Comparison of ENCODE assay signal across 11 cellular contexts in the genomic region with DNA sequence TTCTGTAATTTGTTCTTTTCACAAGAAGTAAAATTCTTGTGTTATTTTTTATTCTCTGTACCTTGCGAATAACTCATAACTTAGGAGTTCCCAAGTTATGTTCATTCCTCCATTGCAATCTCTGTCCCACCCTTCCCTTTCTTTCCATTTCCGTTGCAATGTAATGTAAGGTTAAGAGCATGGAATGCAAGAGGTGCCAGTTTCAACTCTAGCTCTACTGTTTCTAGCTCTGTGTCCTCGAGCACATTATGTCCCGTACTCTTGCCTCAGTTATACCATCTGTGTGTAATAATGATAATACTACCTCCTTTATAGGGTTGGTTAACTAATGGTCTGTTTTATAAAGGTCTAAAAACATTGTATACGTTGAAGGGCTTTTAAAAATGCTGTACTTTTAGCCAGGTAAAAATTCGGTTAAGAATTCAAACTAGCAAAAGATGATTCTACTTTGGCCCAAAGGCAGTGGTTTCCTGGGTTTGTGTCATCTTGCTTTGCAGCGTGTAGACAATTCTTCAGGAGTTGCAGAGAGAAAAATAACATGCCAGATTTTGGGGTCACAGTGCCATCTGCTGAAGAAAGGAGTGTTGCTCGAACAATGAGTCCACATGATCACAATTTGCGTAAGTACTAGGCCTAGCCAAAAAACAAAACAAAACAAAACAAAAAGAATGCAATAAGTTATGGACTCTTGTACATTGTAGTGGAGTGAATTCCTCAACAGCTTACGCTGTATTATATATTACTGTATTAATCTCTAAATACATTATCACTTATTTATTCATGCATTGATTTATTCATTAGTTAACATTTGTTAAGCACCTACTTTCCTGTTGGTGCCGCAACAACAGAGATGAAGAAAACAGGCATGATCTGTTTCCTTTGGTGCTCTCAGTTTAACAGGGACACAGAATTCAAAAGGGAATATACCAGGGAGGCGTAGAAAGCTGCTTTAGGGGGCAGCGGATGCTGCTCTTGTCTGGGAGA. TPM values are rescaled to one million over a fixed set of nuclear protein-coding genes. Genes with fewer than 3 reads are reported as not detected.
A peak's percentile ranks its signal among the peaks of the same experiment; 100 is the strongest.
DNase-seq lines count a peak whose midpoint lies in the region; ATAC-seq and TF ChIP-seq lines count a peak whose summit lies in the region.
"Had no signal": no experiment of that assay in that cellular context is flagged by ENCODE, and none has a peak within 500 bp of the region (broad histone marks: within the 10 kb centered on the region; RNA-seq: fewer than 3 reads in every experiment).

No MANE protein-coding gene starts in this region.

- TF ChIP-seq CTCF in epithelial cell of proximal tubule (conservative IDR thresholded peaks at IDR 0.05; ENCODE audit: low read depth, low read length) (peak; percentile 78), subcutaneous adipose tissue (IDR thresholded peaks at IDR 0.05; ENCODE audit: low read depth) (peak; percentile 46), testis (IDR thresholded peaks at IDR 0.05) (no peak), ovary (IDR thresholded peaks at IDR 0.05) (no peak)

- 82 to 84% methylated on average over 13 of the region's 13 CpGs for WGBS in testis, 2 donors
- 72 to 76% (median 74%) methylated on average over 13 of the region's 13 CpGs for WGBS in ovary, 3 donors

- no peaks in the 10 kb centered on the region for H3K4me1 ChIP-seq in testis
- peaks cover 2% of the 10 kb centered on the region for H3K4me1 ChIP-seq in ovary (ENCODE audit: insufficient read depth)

- no peak for TF ChIP-seq EP300 in ovary (IDR thresholded peaks at IDR 0.05)

- intact Hi-C loops in testis (cut with DNase I; ENCODE audit: low total_unique reads) (no loop called here), ovary (cut with DNase I) (loop anchor here in 1 of 4 donors (10.0 kb wide), 1 partner anchor 103 kb away; no protein-coding TSS in a partner anchor)

- H3K9me3 ChIP-seq in testis = no peaks in the 10 kb centered on the region
- H3K9me3 ChIP-seq in ovary = no peaks in the 10 kb centered on the region

- H3K4me3 ChIP-seq in epithelial cell of proximal tubule (ENCODE audit: low read depth, low read length) (no peak overlapping the region), testis (no peak overlapping the region), ovary (no peak overlapping the region)

- H3K27ac ChIP-seq in testis (no peak overlapping the region), ovary (no peak overlapping the region)

- DNase-seq in SIG-M5 treated with dmso at 0.1 percent for 504 hours (lab: John Stamatoyannopoulos, UW; ENCODE audit: unreplicated experiment) = peak; percentile 98
- no peak for DNase-seq in SIG-M5 (lab: John Stamatoyannopoulos, UW)
- peak; percentile 33 to 42 for DNase-seq in NOMO-1 (lab: John Stamatoyannopoulos, UW; ENCODE audit: unreplicated experiment in 2 of 2)
- peak; percentile 39 for DNase-seq in epithelial cell of proximal tubule (ENCODE audit: low read depth)
- DNase-seq in testis = no peak
- no peak for DNase-seq in ovary
- DNase-seq: activated naive CD4-positive, alpha-beta T cell; CD4-positive, CD25-positive, alpha-beta regulatory T cell; GOT3 had no signal

- no peaks in the 10 kb centered on the region for H3K27me3 ChIP-seq in testis
- H3K27me3 ChIP-seq in ovary = no peaks in the 10 kb centered on the region

- TF ChIP-seq POLR2A in testis (IDR thresholded peaks at IDR 0.05) (no peak), ovary (IDR thresholded peaks at IDR 0.05) (no peak)

- H3K36me3 ChIP-seq in testis (ENCODE audit: low read depth, missing control alignments) (no peaks in the 10 kb centered on the region), ovary (no peaks in the 10 kb centered on the region)

- ATAC-seq in GM19324 (IDR thresholded peaks at IDR 0.05; ENCODE audit: low FRiP score, unreplicated experiment) = no peak

RNA-seq across cellular contexts. Expression of a gene that starts 10.0 kb away (rescaled TPM):
- total RNA-seq in epithelial cell of proximal tubule (64.0 and 116 TPM in 2 replicates), subcutaneous adipose tissue (100 to 1,000 TPM in 1 of 4 donors, 10 to 100 TPM in 3; 53.9 to 127 (median 69.5) TPM), testis (10 to 100 TPM; 32.8 to 44.9 TPM), ovary (100 to 1,000 TPM in 1 of 7 donors, 10 to 100 TPM in 6; 22.2 to 168 (median 32.2) TPM)
- polyA plus RNA-seq in testis (ENCODE audit: insufficient read depth, low read depth, low replicate concordance) (67.3 TPM), ovary (10 to 100 TPM; 78.0 to 84.5 TPM)

RNA-seq across cellular contexts. Expression of a gene that starts 24.1 kb away (rescaled TPM):
- 0.80 and 1.5 TPM in 2 replicates for total RNA-seq in epithelial cell of proximal tubule
- total RNA-seq in subcutaneous adipose tissue = not detected
- total RNA-seq in testis = under 1 TPM; 0.43 to 0.94 TPM
- polyA plus RNA-seq in testis (ENCODE audit: insufficient read depth, low read depth, low replicate concordance) = not detected
- total RNA-seq in ovary = 1 to 10 TPM in 1 of 7 donors, under 1 TPM in 1, not detected in 5; 0.15 to 3.7 TPM
- not detected for polyA plus RNA-seq in ovary

Comparison
In these comparisons a context has a peak if more than half of its experiments do, and no peak if none do; other contexts are left out.
1. DNase-seq: peak in SIG-M5 treated with dmso at 0.1 percent for 504 hours (single experiment), NOMO-1 (2 of 2) and epithelial cell of proximal tubule (single experiment); none in SIG-M5 (single experiment), testis (single experiment) and ovary (0 of 5).
2. CTCF ChIP-seq: peak in epithelial cell of proximal tubule (single experiment) and subcutaneous adipose tissue (single experiment); none in testis (0 of 3) and ovary (0 of 3).